Comparison of ENCODE assay signal across 8 cellular contexts in genomic region chr15:66503041-66503648, GRCh38. TPM values are rescaled to one million over a fixed set of nuclear protein-coding genes. Genes with fewer than 3 reads are reported as not detected.
DNase-seq lines count a peak whose midpoint lies in the region; ATAC-seq, FAIRE-seq and TF ChIP-seq lines count a peak whose summit lies in the region.
"Not testable (repeated sequence)": the region's sequence is repeated elsewhere in the genome, so short reads cannot be mapped to it uniquely, and the experiment has no call there.

No MANE protein-coding gene starts in this region.

- H3K4me1 ChIP-seq in Karpas-422 (ENCODE audit: low read length) (peaks cover 42% of the 10 kb centered on the region), K562 (replicated peaks in 1 of 2; ENCODE audit: control insufficient read depth in 2 of 2, insufficient read depth in 2 of 2, low read length in 2 of 2) (peaks cover 12 to 16% of the 10 kb centered on the region in 2 experiments), vagina (peaks cover 26% of the 10 kb centered on the region)
- H3K4me1 ChIP-seq in prostate gland (replicated peaks) = not testable (repeated sequence)

- peak overlapping the region; percentile 83 for H3K4me3 ChIP-seq in Karpas-422 (ENCODE audit: low read length)
- peak overlapping the region; percentile 85 for H3K4me3 ChIP-seq in WI38 (ENCODE audit: low read depth, low read length)
- peak overlapping the region; percentile 71 for H3K4me3 ChIP-seq in K562
- peak overlapping the region; percentile 78 for H3K4me3 ChIP-seq in lower leg skin (ENCODE audit: low read depth, poor library complexity, severe bottlenecking)
- peak overlapping the region; percentile 75 to 90 for H3K4me3 ChIP-seq in prostate gland
- H3K4me3 ChIP-seq in vagina = peak overlapping the region; percentile 88 to 95

- ATAC-seq in K562 = not testable (repeated sequence)

- H3K79me2 ChIP-seq in Karpas-422 (ENCODE audit: low read length) (peaks cover 63% of the 10 kb centered on the region), K562 (ENCODE audit: control insufficient read depth, insufficient read depth, low read length) (peaks cover 82% of the 10 kb centered on the region)

- not testable (repeated sequence) for TF ChIP-seq RAD21 in K562 (CRISPR knock-in tag; conservative IDR thresholded peaks at IDR 0.05 in 1 of 2, IDR thresholded peaks at IDR 0.05 in 1 of 2)

- POLR2A ChIA-PET in K562 (lab: Yijun Ruan, JAX) = interaction anchor here (1.2 to 2.4 kb wide), 2 partner anchors 11 to 12 kb away, joined by 3 to 8 read pairs; no protein-coding TSS in a partner anchor

- CTCF ChIA-PET in K562 (lab: Yijun Ruan, JAX; ENCODE audit: low intra/inter-chr PET ratio) = not testable (repeated sequence)

- H4K20me1 ChIP-seq in Karpas-422 (ENCODE audit: insufficient read depth, low read depth, low read length) (peaks cover 38% of the 10 kb centered on the region), K562 (replicated peaks; ENCODE audit: control insufficient read depth, insufficient read depth, low read length) (peaks cover 36% of the 10 kb centered on the region)

- WGBS in K562 (ENCODE audit: insufficient coverage, low coverage, missing lambda C conversion rate) = 0% methylated on average over 13 of the region's 13 CpGs
- WGBS in lower leg skin, 2 donors = 45 to 49% methylated on average over 13 of the region's 13 CpGs
- 55% methylated on average over 13 of the region's 13 CpGs for WGBS in prostate gland

- intact Hi-C loops in K562 (cut with micrococcal nuclease); vagina (cut with DNase I): not testable (repeated sequence)
- intact Hi-C loops in lower leg skin (cut with DNase I; ENCODE audit: low total_unique reads) (loop anchor here (5.0 kb wide), 1 partner anchor 1291 kb away; the partner anchor contains the start of gene CILP), prostate gland (cut with DNase I) (loop anchor here (10.0 kb wide), 1 partner anchor 202 kb away; the partner anchor contains the start of gene SMAD6)

- not testable (repeated sequence) for H2AFZ ChIP-seq in Karpas-422 (ENCODE audit: low read length); K562 (ENCODE audit: low read depth, low read length)

- H3K9me2 ChIP-seq in Karpas-422 (replicated peaks; ENCODE audit: insufficient read depth, low read length) = not testable (repeated sequence)

- H3K36me3 ChIP-seq in Karpas-422 (ENCODE audit: insufficient read depth, low read length) (peaks cover 43% of the 10 kb centered on the region), K562 (ENCODE audit: control insufficient read depth, insufficient read depth, low read length) (peaks cover 60% of the 10 kb centered on the region), prostate gland (peaks cover 19 to 24% of the 10 kb centered on the region in 2 donors), vagina (peaks cover 0 to 51% of the 10 kb centered on the region in 2 donors)

- TF ChIP-seq CTCF in WI38 (IDR thresholded peaks at IDR 0.05; ENCODE audit: low read depth, low read length); K562 (IDR thresholded peaks at IDR 0.05 in 2 of 3, conservative IDR thresholded peaks at IDR 0.05 in 1 of 3; ENCODE audit: insufficient read depth in 2 of 3, low read depth in 1 of 3, low read length in 3 of 3); lower leg skin (IDR thresholded peaks at IDR 0.05); prostate gland (IDR thresholded peaks at IDR 0.05); vagina (IDR thresholded peaks at IDR 0.05): not testable (repeated sequence)

- not testable (repeated sequence) for TF ChIP-seq POLR2A in K562 (conservative IDR thresholded peaks at IDR 0.05); lower leg skin (IDR thresholded peaks at IDR 0.05); prostate gland (IDR thresholded peaks at IDR 0.05); vagina (IDR thresholded peaks at IDR 0.05)

- H3K4me2 ChIP-seq in Karpas-422 (ENCODE audit: low read depth, low read length, poor library complexity, severe bottlenecking) (peak overlapping the region; percentile 89), K562 (ENCODE audit: insufficient read depth, low read length) (peak overlapping the region; percentile 97)

- BruUV-seq in K562 (replicated peaks; lab: Mats Ljungman, UMichigan) = not testable (repeated sequence)

- not testable (repeated sequence) for FAIRE-seq in K562 (lab: Jason Lieb, UNC)

- DNase-seq in EH (ENCODE audit: low read depth) (peak; percentile 27), Karpas-422 (peak; percentile 44), fibroblast of gingiva (ENCODE audit: low read depth) (peak; percentile 9)
- not testable (repeated sequence) for DNase-seq in K562 (ENCODE audit: extremely low read depth in 1 of 4, low spot score in 3 of 4); lower leg skin (ENCODE audit: low spot score in 2 of 2); prostate gland (ENCODE audit: low spot score); vagina (ENCODE audit: extremely low spot score in 2 of 2)

- H3K27me3 ChIP-seq in Karpas-422 (ENCODE audit: low read length); K562 (ENCODE audit: control insufficient read depth in 2 of 2, insufficient read depth in 2 of 2, low read length in 2 of 2); prostate gland (replicated peaks; ENCODE audit: insufficient read depth); vagina: not testable (repeated sequence)

- not testable (repeated sequence) for H3K9me3 ChIP-seq in Karpas-422 (ENCODE audit: low read length); K562 (replicated peaks; ENCODE audit: control insufficient read depth, insufficient read depth, low read depth, low read length); prostate gland; vagina

- H3K9ac ChIP-seq in Karpas-422 (ENCODE audit: low read length) = peak overlapping the region; percentile 90
- H3K9ac ChIP-seq in K562 (ENCODE audit: insufficient read depth in 1 of 2, low read depth in 2 of 2, low read length in 2 of 2) = peak overlapping the region; percentile 89 to 98

- not testable (repeated sequence) for H3K9me1 ChIP-seq in K562 (ENCODE audit: control insufficient read depth, insufficient read depth, low read length)

- not testable (repeated sequence) for TF ChIP-seq EP300 in K562 (IDR thresholded peaks at IDR 0.05; ENCODE audit: low read length)

- in situ Hi-C loops in K562 (cut with MboI) = not testable (repeated sequence)

- H3K27ac ChIP-seq in Karpas-422 (ENCODE audit: low read length) (peak overlapping the region; percentile 86), K562 (ENCODE audit: extremely low read depth, low read depth, low read length) (peak overlapping the region; percentile 97), prostate gland (peak overlapping the region in 1 of 2 donors; percentile 95), vagina (peak overlapping the region; percentile 83)

RNA-seq across cellular contexts. Expression of gene RPL4, which starts 1.5 kb away (rescaled TPM):
- 5,548 and 5,820 TPM in 2 replicates for total RNA-seq in Karpas-422 (2014; rRNA removed; shearing (Covaris generic); ENCODE audit: low replicate concordance)
- total RNA-seq in K562 (2011; cell fraction: chromatin; rRNA removed; ENCODE audit: low replicate concordance) = 868 and 1,170 TPM in 2 replicates
- total RNA-seq in K562 (2011; cell fraction: nucleolus; rRNA removed) = 749 and 792 TPM in 2 replicates
- 1,332 and 2,067 TPM in 2 replicates for total RNA-seq in K562 (2011; cell fraction: nucleoplasm; rRNA removed)
- total RNA-seq in K562 (2014; rRNA removed) = 2,055 and 3,520 TPM in 2 replicates
- total RNA-seq in K562 (2014; rRNA removed; fragmentation: Illumina TruSeq; extraction: Trizol) = 5,714 and 5,919 TPM in 2 replicates
- 4,633 and 5,069 TPM in 2 replicates for total RNA-seq in K562 (2015; rRNA removed; fragmentation: Illumina TruSeq; extraction: Trizol)
- total RNA-seq in K562 (2021) = 3,792 and 4,028 TPM in 2 replicates
- 6,235 and 7,065 TPM in 2 replicates for polyA plus RNA-seq in K562 (2011; rRNA removed)
- polyA plus RNA-seq in K562 (2011; cell fraction: cytosol; rRNA removed) = 6,584 and 7,119 TPM in 2 replicates
- polyA plus RNA-seq in K562 (2011; cell fraction: nucleus; rRNA removed) = 2,026 and 2,907 TPM in 2 replicates
- polyA plus RNA-seq in K562 (2012) = 3,604 and 6,192 TPM in 2 replicates
- polyA plus RNA-seq in K562 (2014; fragmentation: Illumina TruSeq; extraction: Trizol) = 7,372 and 7,760 TPM in 2 replicates
- 1,000 to 10,000 TPM; 3,604 to 3,827 TPM for polyA plus RNA-seq in K562 (2014; fragmentation: Nextera tagmentation; extraction: Ambion mirVana)
- 5,294 and 6,049 TPM in 2 replicates for polyA plus RNA-seq in K562 (2014; rRNA removed)
- 4,239 and 4,627 TPM in 2 replicates for polyA minus RNA-seq in K562 (2011; rRNA and poly(A)+ RNA removed)
- 1,872 and 2,124 TPM in 2 replicates for polyA minus RNA-seq in K562 (2011; cell fraction: cytosol; rRNA and poly(A)+ RNA removed)
- polyA minus RNA-seq in K562 (2011; cell fraction: nucleus; rRNA and poly(A)+ RNA removed) = 545 and 1,155 TPM in 2 replicates
- 1,000 to 10,000 TPM; 4,479 to 8,244 (median 6,347) TPM for total RNA-seq in lower leg skin
- 1,000 to 10,000 TPM; 2,395 to 5,607 TPM for total RNA-seq in prostate gland
- 3,670 TPM for total RNA-seq in vagina

RNA-seq across cellular contexts. Expression of gene ZWILCH, which starts 2.0 kb away (rescaled TPM):
- total RNA-seq in Karpas-422 (2014; rRNA removed; shearing (Covaris generic); ENCODE audit: low replicate concordance) = 7.4 and 20.8 TPM in 2 replicates
- total RNA-seq in K562 (2011; cell fraction: chromatin; rRNA removed; ENCODE audit: low replicate concordance) = 42.4 and 73.0 TPM in 2 replicates
- 19.2 and 19.7 TPM in 2 replicates for total RNA-seq in K562 (2011; cell fraction: nucleolus; rRNA removed)
- 28.9 and 36.6 TPM in 2 replicates for total RNA-seq in K562 (2011; cell fraction: nucleoplasm; rRNA removed)
- 25.4 and 35.2 TPM in 2 replicates for total RNA-seq in K562 (2014; rRNA removed)
- 59.3 and 62.6 TPM in 2 replicates for total RNA-seq in K562 (2014; rRNA removed; fragmentation: Illumina TruSeq; extraction: Trizol)
- 46.8 and 52.0 TPM in 2 replicates for total RNA-seq in K562 (2015; rRNA removed; fragmentation: Illumina TruSeq; extraction: Trizol)
- total RNA-seq in K562 (2021) = 36.9 and 41.4 TPM in 2 replicates
- 53.6 and 78.7 TPM in 2 replicates for polyA plus RNA-seq in K562 (2011; rRNA removed)
- 10.3 and 13.4 TPM in 2 replicates for polyA plus RNA-seq in K562 (2011; cell fraction: cytosol; rRNA removed)
- 22.1 and 25.2 TPM in 2 replicates for polyA plus RNA-seq in K562 (2011; cell fraction: nucleus; rRNA removed)
- polyA plus RNA-seq in K562 (2012) = 30.2 and 42.2 TPM in 2 replicates
- polyA plus RNA-seq in K562 (2014; fragmentation: Illumina TruSeq; extraction: Trizol) = 42.9 and 52.1 TPM in 2 replicates
- polyA plus RNA-seq in K562 (2014; fragmentation: Nextera tagmentation; extraction: Ambion mirVana) = 10 to 100 TPM; 93.2 to 94.2 TPM
- 26.7 and 32.8 TPM in 2 replicates for polyA plus RNA-seq in K562 (2014; rRNA removed)
- polyA minus RNA-seq in K562 (2011; rRNA and poly(A)+ RNA removed) = 51.6 and 57.2 TPM in 2 replicates
- polyA minus RNA-seq in K562 (2011; cell fraction: cytosol; rRNA and poly(A)+ RNA removed) = 17.5 and 32.3 TPM in 2 replicates
- 8.5 and 20.5 TPM in 2 replicates for polyA minus RNA-seq in K562 (2011; cell fraction: nucleus; rRNA and poly(A)+ RNA removed)
- total RNA-seq in lower leg skin = 1 to 10 TPM; 2.3 to 4.9 (median 3.6) TPM
- total RNA-seq in prostate gland = 10 to 100 TPM in 1 of 2 donors, 1 to 10 TPM in 1; 6.1 to 11.4 TPM
- 2.2 TPM for total RNA-seq in vagina

RNA-seq across cellular contexts. Expression of gene SNAPC5, which starts 5.6 kb away (rescaled TPM):
- total RNA-seq in Karpas-422 (2014; rRNA removed; shearing (Covaris generic); ENCODE audit: low replicate concordance) = 20.2 and 33.0 TPM in 2 replicates
- 14.2 and 24.9 TPM in 2 replicates for total RNA-seq in K562 (2011; cell fraction: chromatin; rRNA removed; ENCODE audit: low replicate concordance)
- 11.8 and 12.1 TPM in 2 replicates for total RNA-seq in K562 (2011; cell fraction: nucleolus; rRNA removed)
- 17.7 and 25.2 TPM in 2 replicates for total RNA-seq in K562 (2011; cell fraction: nucleoplasm; rRNA removed)
- total RNA-seq in K562 (2014; rRNA removed) (67.2 and 96.5 TPM in 2 replicates), K562 (2014; rRNA removed; fragmentation: Illumina TruSeq; extraction: Trizol) (102 and 112 TPM in 2 replicates), K562 (2015; rRNA removed; fragmentation: Illumina TruSeq; extraction: Trizol) (77.0 and 79.9 TPM in 2 replicates), K562 (2021) (56.7 and 57.0 TPM in 2 replicates), lower leg skin (10 to 100 TPM; 17.1 to 26.3 (median 23.6) TPM), prostate gland (10 to 100 TPM; 23.6 to 27.0 TPM), vagina (27.0 TPM)
- polyA plus RNA-seq in K562 (2011; rRNA removed) (40.6 and 52.8 TPM in 2 replicates), K562 (2014; fragmentation: Illumina TruSeq; extraction: Trizol) (116 and 118 TPM in 2 replicates), K562 (2014; fragmentation: Nextera tagmentation; extraction: Ambion mirVana) (100 to 1,000 TPM; 155 TPM), K562 (2014; rRNA removed) (70.5 and 80.8 TPM in 2 replicates)
- polyA plus RNA-seq in K562 (2011; cell fraction: cytosol; rRNA removed) = 32.9 and 35.6 TPM in 2 replicates
- 14.5 and 16.3 TPM in 2 replicates for polyA plus RNA-seq in K562 (2011; cell fraction: nucleus; rRNA removed)
- polyA plus RNA-seq in K562 (2012) = 44.1 and 78.8 TPM in 2 replicates
- 48.9 and 54.3 TPM in 2 replicates for polyA minus RNA-seq in K562 (2011; rRNA and poly(A)+ RNA removed)
- 21.3 and 26.0 TPM in 2 replicates for polyA minus RNA-seq in K562 (2011; cell fraction: cytosol; rRNA and poly(A)+ RNA removed)
- polyA minus RNA-seq in K562 (2011; cell fraction: nucleus; rRNA and poly(A)+ RNA removed) = 6.6 and 10.2 TPM in 2 replicates
